10 cellular contexts compared by ENCODE assay signal in genomic region chr10:625335-625699, GRCh38.
DNase-seq lines count a peak whose midpoint lies in the region; ATAC-seq and TF ChIP-seq lines count a peak whose summit lies in the region.
"Had no signal": no experiment of that assay in that cellular context is flagged by ENCODE, and none has a peak within 500 bp of the region (broad histone marks: within the 10 kb centered on the region; RNA-seq: fewer than 3 reads in every experiment).

No MANE protein-coding gene starts in this region.

- no peak for TF ChIP-seq POLR2A in GM18505 (IDR thresholded peaks at IDR 0.05; ENCODE audit: borderline replicate concordance, extremely low read depth, insufficient read depth, insufficient read length)

- peak; percentile 89 for ATAC-seq in Right ventricle myocardium inferior
- ATAC-seq in HG03135 (IDR thresholded peaks at IDR 0.05; ENCODE audit: unreplicated experiment): no peak
- no peak for ATAC-seq in GM18505 (IDR thresholded peaks at IDR 0.05; ENCODE audit: unreplicated experiment)
- no peak for ATAC-seq in HG02938 (IDR thresholded peaks at IDR 0.05; ENCODE audit: unreplicated experiment)

- peaks cover 3% of the 10 kb centered on the region for H3K36me3 Mint-ChIP-seq in osteocyte (ENCODE audit: unreplicated experiment)

- intact Hi-C loops in Right ventricle myocardium inferior (cut with DNase I) (loop anchor here (2.0 kb wide), 1 partner anchor 35 kb away; no protein-coding TSS in a partner anchor), cardiac septum (cut with DNase I) (loop anchor here (1.0 kb wide), 1 partner anchor 31 kb away; no protein-coding TSS in a partner anchor), left ventricle myocardium inferior (cut with micrococcal nuclease) (no loop called here)

- no peaks in the 10 kb centered on the region for H3K27me3 ChIP-seq in left ventricle myocardium inferior (ENCODE audit: low read depth)

- peak overlapping the region; percentile 94 for H3K27ac ChIP-seq in left ventricle myocardium inferior (replicated peaks)
- H3K27ac ChIP-seq: PC-9 had no signal

- H3K4me1 Mint-ChIP-seq in osteocyte (ENCODE audit: unreplicated experiment): peaks cover 52% of the 10 kb centered on the region

- no peak for TF ChIP-seq CTCF in left ventricle myocardium inferior (IDR thresholded peaks at IDR 0.05; ENCODE audit: borderline replicate concordance)
- no peak for TF ChIP-seq CTCF in osteocyte (IDR thresholded peaks at IDR 0.05)

- peak overlapping the region; percentile 97 for H3K27ac Mint-ChIP-seq in osteocyte (ENCODE audit: unreplicated experiment)

- no peaks in the 10 kb centered on the region for H3K36me3 ChIP-seq in left ventricle myocardium inferior

- peaks cover 77% of the 10 kb centered on the region for H3K4me1 ChIP-seq in left ventricle myocardium inferior

- peak overlapping the region; percentile 52 for H3K4me3 ChIP-seq in left ventricle myocardium inferior
- H3K4me3 ChIP-seq: PC-9 had no signal

- peak overlapping the region; percentile 60 for H3K4me3 Mint-ChIP-seq in osteocyte (ENCODE audit: unreplicated experiment)

- no peaks in the 10 kb centered on the region for H3K9me3 ChIP-seq in left ventricle myocardium inferior (replicated peaks)

- no peak for DNase-seq in Right ventricle myocardium inferior (ENCODE audit: missing footprints)
- DNase-seq in cardiac septum (ENCODE audit: low spot score): no peak
- peak; percentile 77 for DNase-seq in left ventricle myocardium inferior
- no peak for DNase-seq in osteocyte (ENCODE audit: extremely low spot score, unreplicated experiment)
- no peak for DNase-seq in SIG-M5 treated with dmso at 0.1 percent for 504 hours (lab: John Stamatoyannopoulos, UW; ENCODE audit: unreplicated experiment)
- DNase-seq: Karpas-422 had no signal

- H3K9me3 Mint-ChIP-seq in osteocyte (ENCODE audit: unreplicated experiment): no peaks in the 10 kb centered on the region

- no peaks in the 10 kb centered on the region for H3K27me3 Mint-ChIP-seq in osteocyte (ENCODE audit: unreplicated experiment)
